Comparison of ENCODE assay signal across 30 cellular contexts in genomic region chr15:59838900-59839299, GRCh38.
A peak's percentile ranks its signal among the peaks of the same experiment; 100 is the strongest.
DNase-seq lines count a peak whose midpoint lies in the region; ATAC-seq, FAIRE-seq and TF ChIP-seq lines count a peak whose summit lies in the region.
"Had no signal": no experiment of that assay in that cellular context is flagged by ENCODE, and none has a peak within 500 bp of the region (broad histone marks: within the 10 kb centered on the region; RNA-seq: fewer than 3 reads in every experiment).

No MANE protein-coding gene starts in this region.

- no peaks in the 10 kb centered on the region for H3K4me1 ChIP-seq in H1 (replicated peaks in 1 of 4; ENCODE audit: control insufficient read depth in 3 of 4, insufficient read depth in 4 of 4, low read length in 3 of 4)
- H3K4me1 ChIP-seq: esophagus squamous epithelium, foreskin keratinocyte, heart left ventricle had no signal

- no peak overlapping the region for H2AK5ac ChIP-seq in H1 (ENCODE audit: low read depth, low read length)

- H3K18ac ChIP-seq in H1 (ENCODE audit: extremely low read depth, low read length) = no peak overlapping the region

- intact Hi-C loops in natural killer cell (cut with micrococcal nuclease) = no loop called here

- no peaks in the 10 kb centered on the region; the same call in 1 of the 2 replicates for H3K79me1 ChIP-seq in H1 (ENCODE audit: low read depth, low read length)

- H2BK15ac ChIP-seq in H1 (ENCODE audit: low read length) = peak overlapping the region; percentile 5; the same call in 1 of the 2 replicates

- H3K4me2 ChIP-seq in H1 (ENCODE audit: insufficient read depth in 1 of 2, low read depth in 2 of 2, low read length in 2 of 2) = no peak overlapping the region
- H3K4me2 ChIP-seq: GM23338 had no signal

- H3K36me3 Mint-ChIP-seq in natural killer cell treated with Interleukin-12 subunit alpha and Interleukin-12 subunit beta and Interleukin-15 and Interleukin-18, amount 100 ng/mL, for 72 hours = no peaks in the 10 kb centered on the region
- H3K36me3 Mint-ChIP-seq in natural killer cell (no peaks in the 10 kb centered on the region), progenitor cell of endocrine pancreas (ENCODE audit: insufficient read depth) (no peaks in the 10 kb centered on the region)
- H3K36me3 Mint-ChIP-seq: CD14-positive monocyte; IgD-negative memory B cell; stimulated activated naive B cell treated with anti-CD40 and anti-IgM and Interleukin-4, amounts not matched to agents 10 μg/mL and 1 μg/mL and 100 μg/mL, for 72 hours had no signal

- H3K27ac ChIP-seq in H1 (ENCODE audit: low read depth, low read length) = no peak overlapping the region
- H3K27ac ChIP-seq: brain microvascular endothelial cell, esophagus squamous epithelium, foreskin keratinocyte, heart left ventricle, SK-N-MC had no signal

- no peak overlapping the region for H2BK20ac ChIP-seq in H1 (ENCODE audit: low read length)

- peak overlapping the region in 1 of 2 donors; percentile 36 for H3K27ac Mint-ChIP-seq in natural killer cell treated with Interleukin-12 subunit alpha and Interleukin-12 subunit beta and Interleukin-15 and Interleukin-18, amount 100 ng/mL, for 72 hours
- H3K27ac Mint-ChIP-seq in natural killer cell = no peak overlapping the region
- H3K27ac Mint-ChIP-seq in progenitor cell of endocrine pancreas = no peak overlapping the region
- H3K27ac Mint-ChIP-seq: CD14-positive monocyte; GM23338; IgD-negative memory B cell; stimulated activated naive B cell treated with anti-CD40 and anti-IgM and Interleukin-4, amounts not matched to agents 10 μg/mL and 1 μg/mL and 100 μg/mL, for 72 hours had no signal

- H3K9ac ChIP-seq in H1 (replicated peaks in 1 of 4; ENCODE audit: extremely low read depth in 1 of 4, low read depth in 3 of 4, low read length in 3 of 4) = no peak overlapping the region

- H4K20me1 ChIP-seq in H1 (replicated peaks in 1 of 2; ENCODE audit: control insufficient read depth in 1 of 2, insufficient read depth in 2 of 2, low read length in 2 of 2) = no peaks in the 10 kb centered on the region

- H4K8ac ChIP-seq in H1 (ENCODE audit: extremely low read depth, insufficient read depth, low read length) = no peak overlapping the region

- no peak overlapping the region for H2BK120ac ChIP-seq in H1 (replicated peaks; ENCODE audit: low read depth, low read length)

- no peak overlapping the region for H3K4me3 ChIP-seq in H1 (ENCODE audit: extremely low read depth in 1 of 4, insufficient read depth in 2 of 4, low read depth in 3 of 4, low read length in 4 of 4)
- H3K4me3 ChIP-seq: esophagus squamous epithelium, GM23338, heart left ventricle, SK-N-MC had no signal

- H3K4me3 Mint-ChIP-seq in natural killer cell treated with Interleukin-12 subunit alpha and Interleukin-12 subunit beta and Interleukin-15 and Interleukin-18, amount 100 ng/mL, for 72 hours = peak overlapping the region; percentile 57
- H3K4me3 Mint-ChIP-seq in natural killer cell = no peak overlapping the region
- no peak overlapping the region for H3K4me3 Mint-ChIP-seq in progenitor cell of endocrine pancreas (ENCODE audit: low read depth)
- H3K4me3 Mint-ChIP-seq: CD14-positive monocyte; GM23338; IgD-negative memory B cell; stimulated activated naive B cell treated with anti-CD40 and anti-IgM and Interleukin-4, amounts not matched to agents 10 μg/mL and 1 μg/mL and 100 μg/mL, for 72 hours had no signal

- H3K4me1 Mint-ChIP-seq in natural killer cell treated with Interleukin-12 subunit alpha and Interleukin-12 subunit beta and Interleukin-15 and Interleukin-18, amount 100 ng/mL, for 72 hours (ENCODE audit: low read depth in 2 of 2) = peaks cover 10 to 14% of the 10 kb centered on the region in 2 donors
- peaks cover 9 to 11% of the 10 kb centered on the region in 2 donors for H3K4me1 Mint-ChIP-seq in natural killer cell
- H3K4me1 Mint-ChIP-seq in progenitor cell of endocrine pancreas (ENCODE audit: low read depth) = peaks cover 2% of the 10 kb centered on the region
- H3K4me1 Mint-ChIP-seq: CD14-positive monocyte; IgD-negative memory B cell; stimulated activated naive B cell treated with anti-CD40 and anti-IgM and Interleukin-4, amounts not matched to agents 10 μg/mL and 1 μg/mL and 100 μg/mL, for 72 hours had no signal

- H2BK12ac ChIP-seq in H1 (ENCODE audit: low read depth, low read length) = no peak overlapping the region

- H3K56ac ChIP-seq in H1 (replicated peaks; ENCODE audit: insufficient read length, low read depth, low read length) = no peak overlapping the region

- no peak overlapping the region for H4K91ac ChIP-seq in H1 (replicated peaks; ENCODE audit: insufficient read length, low read length)

- POLR2A ChIA-PET in H1 (lab: Charles Lee; ENCODE audit: partially characterized antibody) = interaction anchor here (0.6 kb wide), 1 partner anchor 280 kb away, joined by 3 read pairs; no protein-coding TSS in a partner anchor

- no peak for TF ChIP-seq POLR2A in H1 (IDR thresholded peaks at IDR 0.05; ENCODE audit: control extremely low read depth in 1 of 2, low read depth in 2 of 2, low read length in 2 of 2)

- H3K23me2 ChIP-seq in H1 (ENCODE audit: low read depth, low read length) = peaks cover 2% of the 10 kb centered on the region; the same call in 1 of the 2 replicates

- ATAC-seq in natural killer cell treated with Interleukin-12 subunit alpha and Interleukin-12 subunit beta and Interleukin-15 and Interleukin-18, amount 100 ng/mL, for 72 hours = peak in 1 of 2 donors; percentile 51
- ATAC-seq in natural killer cell (no peak), HG03108 (IDR thresholded peaks at IDR 0.05; ENCODE audit: unreplicated experiment) (no peak)
- ATAC-seq: foreskin keratinocyte; GM23338; heart left ventricle; stimulated activated naive B cell treated with anti-CD40 and anti-IgM and Interleukin-4, amounts not matched to agents 10 μg/mL and 1 μg/mL and 100 μg/mL, for 72 hours had no signal

- TF ChIP-seq RAD21 in H1 (IDR thresholded peaks at IDR 0.05 in 1 of 2, conservative IDR thresholded peaks at IDR 0.05 in 1 of 2; ENCODE audit: low read depth in 2 of 2, low read length in 2 of 2) = no peak

- FAIRE-seq in H1 (lab: Jason Lieb, UNC) = no peak
- FAIRE-seq: A204.1, endometrium, GM18507, GM19239, keratinocyte, TTC549 had no signal

- no peaks in the 10 kb centered on the region for H3K27me3 ChIP-seq in H1 (replicated peaks in 1 of 4; ENCODE audit: control insufficient read depth in 3 of 4, extremely low read depth in 1 of 4, insufficient read depth in 3 of 4, low read length in 3 of 4)
- H3K27me3 ChIP-seq: brain microvascular endothelial cell, foreskin keratinocyte had no signal

- TF ChIP-seq CTCF in natural killer cell (IDR thresholded peaks at IDR 0.05) (no peak), H1 (IDR thresholded peaks at IDR 0.05; ENCODE audit: control extremely low read depth in 1 of 3, insufficient read depth in 1 of 3, low read depth in 1 of 3, low read length in 3 of 3) (no peak), progenitor cell of endocrine pancreas (IDR thresholded peaks at IDR 0.05; ENCODE audit: unreplicated experiment) (no peak)

- no peaks in the 10 kb centered on the region for H3K36me3 ChIP-seq in H1 (ENCODE audit: control insufficient read depth in 2 of 4, insufficient read depth in 4 of 4, low read length in 3 of 4)
- H3K36me3 ChIP-seq: brain microvascular endothelial cell, esophagus squamous epithelium, heart left ventricle had no signal

- 79% methylated on average over 4 of the region's 4 CpGs; no CpG with 5 or more reads in 1 of the 2 experiments for WGBS in H1 (ENCODE audit: extremely low coverage in 1 of 2, insufficient coverage in 1 of 2, insufficient read length in 1 of 2, insufficient replicate concordance in 2 of 2, low coverage in 1 of 2, low lambda C conversion rate in 2 of 2, missing lambda C conversion rate in 1 of 2), 2 experiments

- no peak for TF ChIP-seq EP300 in H1 (IDR thresholded peaks at IDR 0.05; ENCODE audit: borderline replicate concordance in 1 of 2, low read depth in 2 of 2, low read length in 2 of 2)

- no peak overlapping the region for H3K4ac ChIP-seq in H1 (replicated peaks; ENCODE audit: insufficient read length, low read depth, low read length)

- H4K5ac ChIP-seq in H1 (ENCODE audit: insufficient read length, low read depth, low read length) = no peak overlapping the region

- no peak overlapping the region for H2AFZ ChIP-seq in H1 (ENCODE audit: low read length)
- H2AFZ ChIP-seq: GM23338 had no signal

- CTCF ChIA-PET in H1 (lab: Charles Lee; ENCODE audit: partially characterized antibody) = interaction anchor here (1.3 to 1.8 kb wide), 2 partner anchors 87 to 98 kb away, joined by 3 to 4 read pairs; no protein-coding TSS in a partner anchor

- H3K9me3 ChIP-seq in H1 (ENCODE audit: insufficient read depth in 2 of 2, low read depth in 1 of 2, low read length in 1 of 2) = no peaks in the 10 kb centered on the region
- H3K9me3 ChIP-seq: esophagus squamous epithelium, heart left ventricle had no signal

- H3K23ac ChIP-seq in H1 (ENCODE audit: insufficient read length) = no peak overlapping the region

- H2BK5ac ChIP-seq in H1 (ENCODE audit: low read depth, low read length) = no peak overlapping the region

- H3K79me2 ChIP-seq in H1 (ENCODE audit: control insufficient read depth in 1 of 2, insufficient read depth in 2 of 2, low read length in 2 of 2) = no peaks in the 10 kb centered on the region

- peak; percentile 14 for DNase-seq in NCI-H510A (lab: John Stamatoyannopoulos, UW)
- DNase-seq in NCI-H510A treated with DMSO at 0.1 percent for 48 hours (lab: John Stamatoyannopoulos, UW) = no peak
- DNase-seq in natural killer cell treated with Interleukin-12 subunit alpha and Interleukin-12 subunit beta and Interleukin-15 and Interleukin-18, amount 100 ng/mL, for 72 hours (ENCODE audit: low spot score) = no peak
- DNase-seq in natural killer cell = no peak
- no peak for DNase-seq in H1 (ENCODE audit: low read depth in 1 of 2, low spot score in 2 of 2)
- no peak for DNase-seq in HuH-7 (ENCODE audit: low spot score)
- no peak for DNase-seq in progenitor cell of endocrine pancreas (ENCODE audit: low spot score, unreplicated experiment)
- DNase-seq: amygdala; brain microvascular endothelial cell; esophagus squamous epithelium; foreskin keratinocyte; heart left ventricle; NCI-H1092 treated with DMSO at 0.1 percent for 48 hours; NCI-H1694 treated with DMSO at 0.1 percent for 48 hours; NCI-H446 treated with DMSO at 0.1 percent for 48 hours; NK-92 treated with Interleukin-12 subunit alpha and Interleukin-12 subunit beta, amount 100 ng/mL, for 24 hours; occipital lobe; stimulated activated naive B cell treated with anti-CD40 and anti-IgM and Interleukin-4, amounts not matched to agents 10 μg/mL and 1 μg/mL and 100 μg/mL, for 72 hours; substantia nigra had no signal

- H3K14ac ChIP-seq in H1 (ENCODE audit: insufficient read length) = no peak overlapping the region

- H3K27me3 Mint-ChIP-seq in natural killer cell treated with Interleukin-12 subunit alpha and Interleukin-12 subunit beta and Interleukin-15 and Interleukin-18, amount 100 ng/mL, for 72 hours = peaks cover 6 to 21% of the 10 kb centered on the region in 2 donors
- peaks cover 0 to 17% of the 10 kb centered on the region in 2 donors for H3K27me3 Mint-ChIP-seq in natural killer cell (ENCODE audit: low read depth in 2 of 2)
- H3K27me3 Mint-ChIP-seq in progenitor cell of endocrine pancreas = peaks cover 6% of the 10 kb centered on the region

- no peaks in the 10 kb centered on the region for H3K9me3 Mint-ChIP-seq in natural killer cell treated with Interleukin-12 subunit alpha and Interleukin-12 subunit beta and Interleukin-15 and Interleukin-18, amount 100 ng/mL, for 72 hours
- H3K9me3 Mint-ChIP-seq in natural killer cell (no peaks in the 10 kb centered on the region), progenitor cell of endocrine pancreas (ENCODE audit: low read depth) (no peaks in the 10 kb centered on the region)
- H3K9me3 Mint-ChIP-seq: GM23338, IgD-negative memory B cell had no signal
